ENCODE assay signal across 32 cellular contexts in the genomic region with DNA sequence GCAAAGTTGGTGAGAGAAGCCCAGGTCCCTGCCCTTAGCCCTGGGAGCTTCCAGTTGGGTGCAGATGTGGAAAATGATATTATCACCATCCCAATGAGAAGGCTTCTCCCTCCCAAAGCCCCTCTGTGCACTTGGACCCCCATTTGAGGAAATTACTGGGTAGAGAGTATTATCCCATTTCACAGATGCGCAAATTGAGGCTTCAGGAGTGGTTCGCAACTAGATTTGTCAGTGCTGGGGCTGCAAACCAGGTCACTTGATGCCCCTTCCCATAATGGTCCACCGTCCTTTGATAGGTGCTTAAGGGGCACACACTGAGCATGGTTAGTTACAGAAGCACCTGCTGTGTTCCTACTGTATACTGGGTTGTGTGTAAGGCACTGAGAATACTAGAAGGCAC. TPM values are rescaled to one million over a fixed set of nuclear protein-coding genes. Genes with fewer than 3 reads are reported as not detected.
A peak's percentile ranks its signal among the peaks of the same experiment; 100 is the strongest.
DNase-seq lines count a peak whose midpoint lies in the region; ATAC-seq, FAIRE-seq and TF ChIP-seq lines count a peak whose summit lies in the region.
"Had no signal": no experiment of that assay in that cellular context is flagged by ENCODE, and none has a peak within 500 bp of the region (broad histone marks: within the 10 kb centered on the region; RNA-seq: fewer than 3 reads in every experiment).

No MANE protein-coding gene starts in this region.

- H3K27me3 ChIP-seq in HepG2 (ENCODE audit: control insufficient read depth in 1 of 2, insufficient read depth in 2 of 2, low read length in 2 of 2) (peaks cover 0 to 6% of the 10 kb centered on the region in 2 experiments; a peak in 1 of 5 replicates), right lobe of liver (no peaks in the 10 kb centered on the region), K562 (ENCODE audit: control insufficient read depth in 2 of 2, insufficient read depth in 2 of 2, low read length in 2 of 2) (peaks cover 6 to 56% of the 10 kb centered on the region in 2 experiments; a peak in 3 of 5 replicates), neuronal stem cell (ENCODE audit: control insufficient read depth in 3 of 3, insufficient read depth in 3 of 3, low read depth in 1 of 3, low read length in 3 of 3) (peaks cover 0 to 31% (median 0%) of the 10 kb centered on the region in 3 experiments), suprapubic skin (peaks cover 18% of the 10 kb centered on the region), psoas muscle (ENCODE audit: insufficient read depth in 3 of 3, low read length in 2 of 3) (peaks cover 0 to 6% (median 0%) of the 10 kb centered on the region in 3 donors)
- H3K27me3 ChIP-seq: BE2C, BLaER1 had no signal

- BruUV-seq in HepG2 (replicated peaks; lab: Mats Ljungman, UMichigan) (no TSS peak), K562 (replicated peaks; lab: Mats Ljungman, UMichigan) (no TSS peak)

- H2AK5ac ChIP-seq in neuronal stem cell (ENCODE audit: low read depth, low read length) = no peak overlapping the region

- intact Hi-C loops in HepG2 (cut with micrococcal nuclease; ENCODE audit: unreplicated experiment) = no loop called here
- intact Hi-C loops in right lobe of liver (cut with DNase I) = loop anchor here in 1 of 2 donors (5.0 kb wide), 1 partner anchor 45 kb away; no protein-coding TSS in a partner anchor
- intact Hi-C loops in K562 (cut with micrococcal nuclease) = no loop called here
- intact Hi-C loops in psoas muscle (cut with DNase I) = loop anchor here in 1 of 2 donors (5.0 kb wide), 1 partner anchor 45 kb away; no protein-coding TSS in a partner anchor

- DNase-seq in HepG2 (ENCODE audit: low spot score) (no peak), right lobe of liver (no peak), K562 (ENCODE audit: extremely low read depth in 1 of 4, low spot score in 3 of 4) (no peak), neuronal stem cell (ENCODE audit: low spot score) (no peak), suprapubic skin (ENCODE audit: low spot score in 2 of 2) (no peak), psoas muscle (no peak), cerebellar nuclear complex (lab: John Stamatoyannopoulos, UW) (no peak)
- DNase-seq: 8988T; ACHN; BE2C; C1 segment of cervical spinal cord; CD4-positive, alpha-beta memory T cell; CD4-positive, CD25-positive, alpha-beta regulatory T cell; CD8-positive, alpha-beta memory T cell; COR-L47; DMS 273 treated with DMSO at 0.1 percent for 48 hours; DMS153; DMS53; DND-41; EL; GDM1 had no signal

- H2AFZ ChIP-seq in HepG2 (ENCODE audit: low read length) (no peak overlapping the region), K562 (ENCODE audit: low read depth, low read length) (no peak overlapping the region), neuronal stem cell (ENCODE audit: low read length) (no peak overlapping the region)

- H3K23ac ChIP-seq in neuronal stem cell (ENCODE audit: low read depth, low read length, poor library complexity) = peak overlapping the region; percentile 52

- H3K4me3 ChIP-seq in HepG2 (replicated peaks in 1 of 3; ENCODE audit: insufficient read depth in 1 of 3, low read depth in 2 of 3, low read length in 3 of 3) = no peak overlapping the region
- H3K4me3 ChIP-seq in right lobe of liver = no peak overlapping the region
- H3K4me3 ChIP-seq in K562 = no peak overlapping the region
- no peak overlapping the region for H3K4me3 ChIP-seq in neuronal stem cell (ENCODE audit: low read length in 2 of 2)
- H3K4me3 ChIP-seq in suprapubic skin = no peak overlapping the region
- H3K4me3 ChIP-seq in psoas muscle = no peak overlapping the region
- H3K4me3 ChIP-seq: BLaER1, GM12878 had no signal

- TF ChIP-seq RAD21 in HepG2 (CRISPR knock-in tag; IDR thresholded peaks at IDR 0.05) (no peak), K562 (CRISPR knock-in tag; conservative IDR thresholded peaks at IDR 0.05 in 1 of 2, IDR thresholded peaks at IDR 0.05 in 1 of 2) (no peak)

- H3K4ac ChIP-seq in neuronal stem cell (ENCODE audit: low read length) = no peak overlapping the region

- no peak overlapping the region for H2BK15ac ChIP-seq in neuronal stem cell (ENCODE audit: low read length)

- H3K27ac ChIP-seq in HepG2 (ENCODE audit: extremely low read length, insufficient read depth, low read length) = no peak overlapping the region
- H3K27ac ChIP-seq in right lobe of liver = no peak overlapping the region
- H3K27ac ChIP-seq in K562 (ENCODE audit: extremely low read depth, low read depth, low read length) = no peak overlapping the region
- no peak overlapping the region for H3K27ac ChIP-seq in neuronal stem cell (replicated peaks; ENCODE audit: low read length)
- H3K27ac ChIP-seq in suprapubic skin = peak overlapping the region; percentile 14
- H3K27ac ChIP-seq in psoas muscle = no peak overlapping the region

- H3K4me2 ChIP-seq in HepG2 (ENCODE audit: low read depth, low read length) (no peak overlapping the region), K562 (ENCODE audit: insufficient read depth, low read length) (no peak overlapping the region), neuronal stem cell (ENCODE audit: insufficient read depth, low read length, poor library complexity, severe bottlenecking) (no peak overlapping the region)

- no peaks in the 10 kb centered on the region for H3K79me2 ChIP-seq in HepG2 (ENCODE audit: insufficient read depth, low read length)
- no peaks in the 10 kb centered on the region for H3K79me2 ChIP-seq in K562 (ENCODE audit: control insufficient read depth, insufficient read depth, low read length)

- no peaks in the 10 kb centered on the region for H3K36me3 ChIP-seq in HepG2 (replicated peaks in 1 of 2; ENCODE audit: control insufficient read depth in 1 of 2, insufficient read depth in 2 of 2, low read length in 2 of 2)
- no peaks in the 10 kb centered on the region for H3K36me3 ChIP-seq in right lobe of liver
- H3K36me3 ChIP-seq in K562 (ENCODE audit: control insufficient read depth, insufficient read depth, low read length) = no peaks in the 10 kb centered on the region
- H3K36me3 ChIP-seq in neuronal stem cell (replicated peaks in 1 of 2; ENCODE audit: control insufficient read depth in 2 of 2, insufficient read depth in 2 of 2, low read length in 2 of 2) = no peaks in the 10 kb centered on the region
- no peaks in the 10 kb centered on the region for H3K36me3 ChIP-seq in suprapubic skin
- H3K36me3 ChIP-seq in psoas muscle (ENCODE audit: insufficient read depth in 1 of 2, low read depth in 1 of 2) = no peaks in the 10 kb centered on the region
- H3K36me3 ChIP-seq: BE2C, BLaER1 had no signal

- H4K8ac ChIP-seq in neuronal stem cell (ENCODE audit: low read depth, low read length) = no peak overlapping the region

- H4K20me1 ChIP-seq in HepG2 (ENCODE audit: insufficient read depth, low read length) (no peaks in the 10 kb centered on the region; the same call in 1 of the 2 replicates), K562 (replicated peaks; ENCODE audit: control insufficient read depth, insufficient read depth, low read length) (peaks cover 13% of the 10 kb centered on the region; the same call in 1 of the 2 replicates)
- H4K20me1 ChIP-seq: BLaER1 had no signal

- H2BK120ac ChIP-seq in neuronal stem cell (ENCODE audit: low read depth, low read length) = no peak overlapping the region

- TF ChIP-seq EP300 in HepG2 (IDR thresholded peaks at IDR 0.05; ENCODE audit: low read depth in 2 of 2, low read length in 2 of 2) = no peak
- TF ChIP-seq EP300 in HepG2 (CRISPR knock-in tag; IDR thresholded peaks at IDR 0.05; ENCODE audit: borderline replicate concordance) = no peak
- TF ChIP-seq EP300 in K562 (IDR thresholded peaks at IDR 0.05; ENCODE audit: low read length) = no peak
- TF ChIP-seq EP300 in suprapubic skin (IDR thresholded peaks at IDR 0.05) = no peak

- no peak overlapping the region for H4K91ac ChIP-seq in neuronal stem cell (ENCODE audit: low read depth, low read length, poor library complexity)

- WGBS in HepG2 (ENCODE audit: low lambda C conversion rate) = 83% methylated on average over 3 of the region's 3 CpGs
- WGBS in right lobe of liver (ENCODE audit: insufficient coverage, low coverage, low lambda C conversion rate, missing lambda C conversion rate) = no CpG with 5 or more reads among the region's 3 CpGs
- WGBS in K562 (ENCODE audit: insufficient coverage, low coverage, missing lambda C conversion rate) = 0% methylated on average over 3 of the region's 3 CpGs
- no CpG with 5 or more reads among the region's 3 CpGs for WGBS in neuronal stem cell (ENCODE audit: extremely low coverage in 2 of 2, insufficient read length in 2 of 2, insufficient replicate concordance in 1 of 2), 2 donors
- WGBS in suprapubic skin = 94% methylated on average over 3 of the region's 3 CpGs
- WGBS in psoas muscle, 3 donors = 83 to 86% (median 83%) methylated on average over 3 of the region's 3 CpGs

- TF ChIP-seq CTCF in HepG2 (CRISPR knock-in tag; IDR thresholded peaks at IDR 0.05) (no peak), right lobe of liver (IDR thresholded peaks at IDR 0.05) (no peak), K562 (IDR thresholded peaks at IDR 0.05 in 2 of 3, conservative IDR thresholded peaks at IDR 0.05 in 1 of 3; ENCODE audit: insufficient read depth in 2 of 3, low read depth in 1 of 3, low read length in 3 of 3) (no peak), suprapubic skin (IDR thresholded peaks at IDR 0.05) (no peak), psoas muscle (IDR thresholded peaks at IDR 0.05) (no peak)

- no peak for TF ChIP-seq POLR2A in HepG2 (IDR thresholded peaks at IDR 0.05; ENCODE audit: insufficient read depth in 1 of 2, low read depth in 2 of 2, low read length in 2 of 2)
- TF ChIP-seq POLR2A in right lobe of liver (IDR thresholded peaks at IDR 0.05) = no peak
- no peak for TF ChIP-seq POLR2A in K562 (conservative IDR thresholded peaks at IDR 0.05)
- TF ChIP-seq POLR2A in suprapubic skin (IDR thresholded peaks at IDR 0.05) = no peak

- in situ Hi-C loops in HepG2 (cut with HindIII; ENCODE audit: extremely low pct_ligation_motif_present, low pct_unique_long_range_greater_than_20kb) = loop anchor here (5.0 kb wide), 1 partner anchor 120 kb away; the partner anchor contains the start of gene RSKR
- in situ Hi-C loops in K562 (cut with MboI) = no loop called here

- H3K9me1 ChIP-seq in K562 (ENCODE audit: control insufficient read depth, insufficient read depth, low read length) = no peaks in the 10 kb centered on the region

- H2BK12ac ChIP-seq in neuronal stem cell (ENCODE audit: low read length) = no peak overlapping the region

- no peak overlapping the region for H3K9ac ChIP-seq in HepG2 (ENCODE audit: insufficient read depth, low read depth, low read length)
- 0 out of 4 replicates have a peak overlapping the region, but pooled peaks of 1 of the 2 experiments have one; percentile 3 for H3K9ac ChIP-seq in K562 (ENCODE audit: insufficient read depth in 1 of 2, low read depth in 2 of 2, low read length in 2 of 2)
- no peak overlapping the region for H3K9ac ChIP-seq in neuronal stem cell (ENCODE audit: low read depth, low read length, poor library complexity)
- H3K9ac ChIP-seq: BLaER1 had no signal

- H3K4me1 ChIP-seq in HepG2 (ENCODE audit: insufficient read depth, low read length) = peaks cover 43% of the 10 kb centered on the region
- peaks cover 0 to 16% (median 7%) of the 10 kb centered on the region in 4 donors for H3K4me1 ChIP-seq in right lobe of liver
- H3K4me1 ChIP-seq in K562 (replicated peaks in 1 of 2; ENCODE audit: control insufficient read depth in 2 of 2, insufficient read depth in 2 of 2, low read length in 2 of 2) = peaks cover 0 to 2% of the 10 kb centered on the region in 2 experiments; a peak in 1 of 5 replicates
- no peaks in the 10 kb centered on the region for H3K4me1 ChIP-seq in neuronal stem cell (ENCODE audit: control insufficient read depth in 2 of 2, insufficient read depth in 1 of 2, low read depth in 1 of 2, low read length in 2 of 2)
- H3K4me1 ChIP-seq in suprapubic skin = peaks cover 18% of the 10 kb centered on the region
- no peaks in the 10 kb centered on the region for H3K4me1 ChIP-seq in psoas muscle
- H3K4me1 ChIP-seq: BE2C had no signal

- H3K18ac ChIP-seq in neuronal stem cell (ENCODE audit: low read length) = no peak overlapping the region

- no peak overlapping the region for H2BK5ac ChIP-seq in neuronal stem cell (ENCODE audit: low read length)

- peaks cover 3% of the 10 kb centered on the region for H3K79me1 ChIP-seq in neuronal stem cell (ENCODE audit: low read depth, low read length)

- ATAC-seq in HepG2 = no peak
- ATAC-seq in right lobe of liver = no peak
- ATAC-seq in K562 = no peak
- no peak for ATAC-seq in psoas muscle
- ATAC-seq in HG03432 (IDR thresholded peaks at IDR 0.05; ENCODE audit: unreplicated experiment) = no peak
- ATAC-seq: GM12878 had no signal

- FAIRE-seq in HepG2 (lab: Jason Lieb, UNC) (no peak), K562 (lab: Jason Lieb, UNC) (no peak)
- FAIRE-seq: A204.1, GM12892, GM19239 had no signal

- no peak overlapping the region for H3K14ac ChIP-seq in neuronal stem cell (ENCODE audit: low read length)

- H3K9me3 ChIP-seq in HepG2 (ENCODE audit: low read length) = no peaks in the 10 kb centered on the region
- H3K9me3 ChIP-seq in right lobe of liver = no peaks in the 10 kb centered on the region
- no peaks in the 10 kb centered on the region for H3K9me3 ChIP-seq in K562 (replicated peaks; ENCODE audit: control insufficient read depth, insufficient read depth, low read depth, low read length)
- no peaks in the 10 kb centered on the region for H3K9me3 ChIP-seq in neuronal stem cell (replicated peaks in 1 of 2; ENCODE audit: control insufficient read depth in 2 of 2, insufficient read depth in 1 of 2, low read depth in 1 of 2, low read length in 2 of 2)
- no peaks in the 10 kb centered on the region for H3K9me3 ChIP-seq in suprapubic skin
- H3K9me3 ChIP-seq in psoas muscle = no peaks in the 10 kb centered on the region
- H3K9me3 ChIP-seq: BE2C, BLaER1 had no signal

- CTCF ChIA-PET in HepG2 (lab: Yijun Ruan, JAX; ENCODE audit: low intra/inter-chr PET ratio, low total read pairs) (no interaction called here), K562 (lab: Yijun Ruan, JAX; ENCODE audit: low intra/inter-chr PET ratio) (no interaction called here)

- POLR2A ChIA-PET in HepG2 (lab: Yijun Ruan, JAX) = no interaction called here
- POLR2A ChIA-PET in K562 (lab: Yijun Ruan, JAX) = no interaction called here

RNA-seq across cellular contexts. Expression of gene FOXN1, which starts 14.3 kb away (rescaled TPM):
- total RNA-seq in HepG2 (2016; rRNA removed; fragmentation: Illumina TruSeq; extraction: Trizol) (not detected in 2 replicates), right lobe of liver (not detected), K562 (2014; rRNA removed) (not detected in 2 replicates), K562 (2014; rRNA removed; fragmentation: Illumina TruSeq; extraction: Trizol) (not detected in 2 replicates), K562 (2015; rRNA removed; fragmentation: Illumina TruSeq; extraction: Trizol) (not detected in 2 replicates), K562 (2021) (not detected in 2 replicates), suprapubic skin (10 to 100 TPM; 37.4 to 48.3 (median 38.3) TPM), psoas muscle (not detected)
- not detected in 2 replicates for total RNA-seq in HepG2 (2016; cell fraction: cytosol; rRNA removed; fragmentation: Illumina TruSeq; extraction: Trizol; ENCODE audit: low read depth)
- total RNA-seq in HepG2 (2016; cell fraction: insoluble cytoplasmic fraction; rRNA removed; fragmentation: Illumina TruSeq; extraction: Trizol) = not detected in 2 replicates
- not detected in 2 replicates for total RNA-seq in HepG2 (2016; cell fraction: membrane; rRNA removed; fragmentation: Illumina TruSeq; extraction: Trizol)
- not detected in 2 replicates for total RNA-seq in HepG2 (2016; cell fraction: nucleus; rRNA removed; fragmentation: Illumina TruSeq; extraction: Trizol)
- polyA plus RNA-seq in HepG2 (2011; rRNA removed) (0.01 TPM in 1 of 2 replicates, not detected in the other), K562 (2011; rRNA removed) (not detected in 2 replicates), K562 (2014; fragmentation: Illumina TruSeq; extraction: Trizol) (not detected in 2 replicates), K562 (2014; fragmentation: Nextera tagmentation; extraction: Ambion mirVana) (not detected), K562 (2014; rRNA removed) (not detected in 2 replicates), psoas muscle (not detected)
- polyA plus RNA-seq in HepG2 (2011; cell fraction: cytosol; rRNA removed) = not detected in 2 replicates
- 0.10 TPM in 1 of 2 replicates, not detected in the other for polyA plus RNA-seq in HepG2 (2011; cell fraction: nucleus; rRNA removed)
- 0.07 TPM in 1 of 2 replicates, not detected in the other for polyA plus RNA-seq in HepG2 (2012)
- polyA plus RNA-seq in HepG2 (2016; cell fraction: cytosol; fragmentation: Illumina TruSeq; extraction: Trizol; ENCODE audit: low read depth) = not detected in 2 replicates
- polyA plus RNA-seq in HepG2 (2016; cell fraction: insoluble cytoplasmic fraction; fragmentation: Illumina TruSeq; extraction: Trizol; ENCODE audit: low read depth) = not detected in 2 replicates
- polyA plus RNA-seq in HepG2 (2016; cell fraction: membrane; fragmentation: Illumina TruSeq; extraction: Trizol; ENCODE audit: low read depth) = not detected in 2 replicates
- polyA plus RNA-seq in HepG2 (2016; cell fraction: nucleus; fragmentation: Illumina TruSeq; extraction: Trizol; ENCODE audit: insufficient read depth, low read depth) = not detected in 2 replicates
- 0.30 TPM in 1 of 2 replicates, not detected in the other for polyA minus RNA-seq in HepG2 (2011; rRNA and poly(A)+ RNA removed; ENCODE audit: low replicate concordance)
- polyA minus RNA-seq in HepG2 (2011; cell fraction: cytosol; rRNA and poly(A)+ RNA removed) = not detected in 2 replicates
- not detected in 2 replicates for polyA minus RNA-seq in HepG2 (2011; cell fraction: nucleus; rRNA and poly(A)+ RNA removed)
- not detected in 2 replicates for total RNA-seq in K562 (2011; cell fraction: chromatin; rRNA removed; ENCODE audit: low replicate concordance)
- not detected in 2 replicates for total RNA-seq in K562 (2011; cell fraction: nucleolus; rRNA removed)
- not detected in 2 replicates for total RNA-seq in K562 (2011; cell fraction: nucleoplasm; rRNA removed)
- not detected in 2 replicates for polyA plus RNA-seq in K562 (2011; cell fraction: cytosol; rRNA removed)
- not detected in 2 replicates for polyA plus RNA-seq in K562 (2011; cell fraction: nucleus; rRNA removed)
- not detected in 2 replicates for polyA plus RNA-seq in K562 (2012)
- not detected in 2 replicates for polyA minus RNA-seq in K562 (2011; rRNA and poly(A)+ RNA removed)
- polyA minus RNA-seq in K562 (2011; cell fraction: cytosol; rRNA and poly(A)+ RNA removed) = not detected in 2 replicates
- not detected in 2 replicates for polyA minus RNA-seq in K562 (2011; cell fraction: nucleus; rRNA and poly(A)+ RNA removed)
- polyA plus RNA-seq in neuronal stem cell (2013, experiment 1 of 2) = not detected
- not detected for polyA plus RNA-seq in neuronal stem cell (2013, experiment 2 of 2)
- total RNA-seq: A673; CD4-positive, alpha-beta memory T cell; CD4-positive, CD25-positive, alpha-beta regulatory T cell; CD8-positive, alpha-beta memory T cell; Daoy; G401; GM12878 had no signal
- polyA plus RNA-seq: AG04450; CD14-positive monocyte; CD4-positive, alpha-beta memory T cell; CD4-positive, CD25-positive, alpha-beta regulatory T cell; CD8-positive, alpha-beta memory T cell; GM12878 had no signal

RNA-seq across cellular contexts. Expression of gene SLC13A2, which starts 18.4 kb away (rescaled TPM):
- not detected in 2 replicates for total RNA-seq in HepG2 (2016; rRNA removed; fragmentation: Illumina TruSeq; extraction: Trizol)
- not detected in 2 replicates for total RNA-seq in HepG2 (2016; cell fraction: cytosol; rRNA removed; fragmentation: Illumina TruSeq; extraction: Trizol; ENCODE audit: low read depth)
- not detected in 2 replicates for total RNA-seq in HepG2 (2016; cell fraction: insoluble cytoplasmic fraction; rRNA removed; fragmentation: Illumina TruSeq; extraction: Trizol)
- total RNA-seq in HepG2 (2016; cell fraction: membrane; rRNA removed; fragmentation: Illumina TruSeq; extraction: Trizol) = not detected in 2 replicates
- not detected in 2 replicates for total RNA-seq in HepG2 (2016; cell fraction: nucleus; rRNA removed; fragmentation: Illumina TruSeq; extraction: Trizol)
- 0.07 TPM in 1 of 2 replicates, not detected in the other for polyA plus RNA-seq in HepG2 (2011; rRNA removed)
- not detected in 2 replicates for polyA plus RNA-seq in HepG2 (2011; cell fraction: cytosol; rRNA removed)
- polyA plus RNA-seq in HepG2 (2011; cell fraction: nucleus; rRNA removed) = not detected in 2 replicates
- polyA plus RNA-seq in HepG2 (2012) = not detected in 2 replicates
- not detected in 2 replicates for polyA plus RNA-seq in HepG2 (2016; cell fraction: cytosol; fragmentation: Illumina TruSeq; extraction: Trizol; ENCODE audit: low read depth)
- not detected in 2 replicates for polyA plus RNA-seq in HepG2 (2016; cell fraction: insoluble cytoplasmic fraction; fragmentation: Illumina TruSeq; extraction: Trizol; ENCODE audit: low read depth)
- not detected in 2 replicates for polyA plus RNA-seq in HepG2 (2016; cell fraction: membrane; fragmentation: Illumina TruSeq; extraction: Trizol; ENCODE audit: low read depth)
- not detected in 2 replicates for polyA plus RNA-seq in HepG2 (2016; cell fraction: nucleus; fragmentation: Illumina TruSeq; extraction: Trizol; ENCODE audit: insufficient read depth, low read depth)
- not detected in 2 replicates for polyA minus RNA-seq in HepG2 (2011; rRNA and poly(A)+ RNA removed; ENCODE audit: low replicate concordance)
- not detected in 2 replicates for polyA minus RNA-seq in HepG2 (2011; cell fraction: cytosol; rRNA and poly(A)+ RNA removed)
- not detected in 2 replicates for polyA minus RNA-seq in HepG2 (2011; cell fraction: nucleus; rRNA and poly(A)+ RNA removed)
- total RNA-seq in right lobe of liver = under 1 TPM; 0.09 to 0.49 (median 0.24) TPM
- total RNA-seq in K562 (2011; cell fraction: chromatin; rRNA removed; ENCODE audit: low replicate concordance) = not detected in 2 replicates
- not detected in 2 replicates for total RNA-seq in K562 (2011; cell fraction: nucleolus; rRNA removed)
- total RNA-seq in K562 (2011; cell fraction: nucleoplasm; rRNA removed) = not detected in 2 replicates
- total RNA-seq in K562 (2014; rRNA removed) = not detected in 2 replicates
- not detected in 2 replicates for total RNA-seq in K562 (2014; rRNA removed; fragmentation: Illumina TruSeq; extraction: Trizol)
- not detected in 2 replicates for total RNA-seq in K562 (2015; rRNA removed; fragmentation: Illumina TruSeq; extraction: Trizol)
- 0.13 TPM in 1 of 2 replicates, not detected in the other for total RNA-seq in K562 (2021)
- polyA plus RNA-seq in K562 (2011; rRNA removed) = not detected in 2 replicates
- not detected in 2 replicates for polyA plus RNA-seq in K562 (2011; cell fraction: cytosol; rRNA removed)
- polyA plus RNA-seq in K562 (2011; cell fraction: nucleus; rRNA removed) = not detected in 2 replicates
- polyA plus RNA-seq in K562 (2012) = not detected in 2 replicates
- polyA plus RNA-seq in K562 (2014; fragmentation: Illumina TruSeq; extraction: Trizol) = not detected in 2 replicates
- polyA plus RNA-seq in K562 (2014; fragmentation: Nextera tagmentation; extraction: Ambion mirVana) = not detected
- polyA plus RNA-seq in K562 (2014; rRNA removed) = not detected in 2 replicates
- polyA minus RNA-seq in K562 (2011; rRNA and poly(A)+ RNA removed) = not detected in 2 replicates
- not detected in 2 replicates for polyA minus RNA-seq in K562 (2011; cell fraction: cytosol; rRNA and poly(A)+ RNA removed)
- polyA minus RNA-seq in K562 (2011; cell fraction: nucleus; rRNA and poly(A)+ RNA removed) = not detected in 2 replicates
- polyA plus RNA-seq in neuronal stem cell (2013, experiment 1 of 2) = not detected
- polyA plus RNA-seq in neuronal stem cell (2013, experiment 2 of 2) = not detected
- total RNA-seq in suprapubic skin = 10 to 100 TPM in 3 of 4 donors, 1 to 10 TPM in 1; 9.7 to 22.0 (median 14.8) TPM
- not detected for total RNA-seq in psoas muscle
- under 1 TPM in 1 of 3 donors, not detected in 2; 0.21 TPM for polyA plus RNA-seq in psoas muscle
- total RNA-seq: A673; CD4-positive, alpha-beta memory T cell; CD4-positive, CD25-positive, alpha-beta regulatory T cell; CD8-positive, alpha-beta memory T cell; Daoy; G401 had no signal
- polyA plus RNA-seq: AG04450; CD14-positive monocyte; CD4-positive, alpha-beta memory T cell; CD4-positive, CD25-positive, alpha-beta regulatory T cell; CD8-positive, alpha-beta memory T cell had no signal

Comparison
In these comparisons a context has a peak if more than half of its experiments do, and no peak if none do; other contexts are left out.
1. RNA of gene FOXN1, which starts 14.3 kb away (total RNA-seq): 37.4 to 48.3 TPM in suprapubic skin; not detected in HepG2, not detected in right lobe of liver, not detected in K562 and not detected in psoas muscle; every median in the first group is over 10 times any median in the second.
2. RNA of gene SLC13A2, which starts 18.4 kb away (total RNA-seq): 9.7 to 22.0 TPM in suprapubic skin; 0.09 to 0.49 TPM in right lobe of liver, not detected in HepG2, 0.13 TPM in K562 and not detected in psoas muscle; every median in the first group is over 4 times any median in the second.
3. Of the 241 proteins assayed by ChIP-seq in both HepG2 and K562: peak only in HepG2: none; only in K562: ADNP; in both: none; in neither: 240.